1 cellular context compared by ENCODE assay signal in genomic region chr9:251398-251797, GRCh38.
TF ChIP-seq lines count a peak whose summit lies in the region.

No MANE protein-coding gene starts in this region.

TF ChIP-seq in K562, 482 proteins besides CTCF, POLR2A, EP300 and RAD21 (continued from another document and continues in another):
- TF ChIP-seq PRDM10 (IDR thresholded peaks at IDR 0.05; ENCODE audit: partially characterized antibody) (no peak), FOXM1 (IDR thresholded peaks at IDR 0.05; ENCODE audit: low read depth) (peak; percentile 88), FOXM1 (CRISPR knock-in tag; IDR thresholded peaks at IDR 0.05; ENCODE audit: low read depth) (no peak), HMG20A (CRISPR knock-in tag; conservative IDR thresholded peaks at IDR 0.05) (no peak), MECOM (CRISPR knock-in tag; IDR thresholded peaks at IDR 0.05) (no peak), ZBTB8A (IDR thresholded peaks at IDR 0.05; ENCODE audit: partially characterized antibody) (no peak), CHAMP1 (IDR thresholded peaks at IDR 0.05) (peak; percentile 79; the same call in 1 of the 2 replicates), SPI1 (IDR thresholded peaks at IDR 0.05; ENCODE audit: borderline replicate concordance, low read depth, low read length) (no peak), MAX (CRISPR knock-in tag; IDR thresholded peaks at IDR 0.05) (no peak), TCF7L2 (IDR thresholded peaks at IDR 0.05; ENCODE audit: low read depth, low read length) (no peak), PHTF2 (CRISPR knock-in tag; IDR thresholded peaks at IDR 0.05) (no peak), NBN (IDR thresholded peaks at IDR 0.05; ENCODE audit: low read depth) (peak; percentile 83), SAP30 (IDR thresholded peaks at IDR 0.05; ENCODE audit: borderline replicate concordance, insufficient read depth, low read depth, low read length, poor library complexity, severe bottlenecking) (no peak), FOXP1 (CRISPR knock-in tag; IDR thresholded peaks at IDR 0.05) (no peak), ZBTB40 (IDR thresholded peaks at IDR 0.05) (peak; percentile 58; the same call in 1 of the 2 replicates), ZBTB40 (CRISPR knock-in tag; IDR thresholded peaks at IDR 0.05) (no peak), FUS (optimal IDR thresholded peaks at IDR 0.05; ENCODE audit: low read depth, low read length) (no peak), EWSR1 (IDR thresholded peaks at IDR 0.05; ENCODE audit: borderline replicate concordance, low read depth, partially characterized antibody) (no peak), BRD9 (IDR thresholded peaks at IDR 0.05; ENCODE audit: low read depth, partially characterized antibody) (peak; percentile 54), LCOR (CRISPR knock-in tag; IDR thresholded peaks at IDR 0.05) (no peak), MTA3 (IDR thresholded peaks at IDR 0.05; ENCODE audit: borderline replicate concordance) (peak; percentile 67), MED1 (CRISPR knock-in tag; IDR thresholded peaks at IDR 0.05; ENCODE audit: borderline replicate concordance) (no peak), CEBPB (tag; IDR thresholded peaks at IDR 0.05) (no peak), PREB (CRISPR knock-in tag; IDR thresholded peaks at IDR 0.05) (no peak), NCOR1 (IDR thresholded peaks at IDR 0.05) (peak; percentile 91), LARP7 (IDR thresholded peaks at IDR 0.05) (no peak), ZNF445 (CRISPR knock-in tag; IDR thresholded peaks at IDR 0.05; ENCODE audit: low read depth) (0 out of 2 replicates have a peak, but pooled peaks have one; percentile 9), HCFC1 (IDR thresholded peaks at IDR 0.05; ENCODE audit: low read depth, low read length) (no peak), ETV6 (IDR thresholded peaks at IDR 0.05; ENCODE audit: borderline replicate concordance in 1 of 2, low read depth in 2 of 2, low read length in 1 of 2) (no peak), ETV6 (CRISPR knock-in tag; IDR thresholded peaks at IDR 0.05; ENCODE audit: borderline replicate concordance) (no peak), TCF15 (CRISPR knock-in tag; IDR thresholded peaks at IDR 0.05) (no peak), CHCHD3 (CRISPR knock-in tag; IDR thresholded peaks at IDR 0.05) (no peak), SMAD2 (IDR thresholded peaks at IDR 0.05; ENCODE audit: low read depth, low read length) (no peak), DNMT1 (IDR thresholded peaks at IDR 0.05) (no peak), HBP1 (CRISPR knock-in tag; IDR thresholded peaks at IDR 0.05) (no peak), KLF13 (tag; IDR thresholded peaks at IDR 0.05; ENCODE audit: borderline replicate concordance, low read depth) (no peak), POLR3A (IDR thresholded peaks at IDR 0.05; ENCODE audit: borderline replicate concordance, extremely low read depth, insufficient read depth, insufficient read length) (no peak), ZNF780A (CRISPR knock-in tag; IDR thresholded peaks at IDR 0.05) (no peak), CGGBP1 (CRISPR knock-in tag; IDR thresholded peaks at IDR 0.05) (no peak), RFX1 (IDR thresholded peaks at IDR 0.05) (no peak), THAP7 (CRISPR knock-in tag; IDR thresholded peaks at IDR 0.05) (no peak), ZNF133 (CRISPR knock-in tag; IDR thresholded peaks at IDR 0.05) (no peak), ZNF134 (CRISPR knock-in tag; conservative IDR thresholded peaks at IDR 0.05) (no peak), HNRNPK (IDR thresholded peaks at IDR 0.05; ENCODE audit: low read depth, low read length, poor library complexity, severe bottlenecking) (no peak), KLF1 (tag; IDR thresholded peaks at IDR 0.05) (no peak)
